ENCODE assay signal across 1 cellular context in the genomic region with DNA sequence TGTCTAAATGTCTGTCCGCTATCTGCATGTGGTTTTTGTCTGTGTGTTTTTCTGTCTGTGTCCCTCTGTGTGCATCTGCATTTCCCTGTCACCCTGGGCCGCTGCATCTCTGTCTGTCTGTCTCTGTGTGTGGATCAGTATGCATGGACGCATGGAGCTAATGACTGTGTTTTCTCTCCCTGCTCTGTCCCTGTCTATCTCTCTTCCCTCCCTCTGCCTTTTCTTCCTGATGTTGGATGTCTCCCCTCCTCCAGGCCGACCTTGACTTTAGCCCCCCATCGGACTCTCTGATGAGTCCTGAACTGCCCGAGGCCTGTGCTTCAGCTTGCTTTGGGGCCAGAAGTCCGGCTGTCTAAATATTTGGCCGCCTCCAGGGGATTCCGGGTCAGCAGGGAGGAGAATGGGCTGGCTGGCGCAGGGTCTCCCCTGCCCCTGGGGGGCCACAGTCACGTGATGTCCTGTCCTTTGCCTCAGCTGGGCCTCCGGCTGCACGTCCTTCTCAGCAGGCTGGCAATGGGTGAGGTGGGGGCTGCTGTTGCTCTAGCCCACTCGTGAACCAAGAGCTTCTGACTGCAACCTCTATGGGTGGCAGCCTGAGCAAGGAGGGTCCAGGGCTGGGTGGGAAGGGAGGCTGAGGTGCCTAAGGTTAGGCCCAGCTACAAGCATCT.
TF ChIP-seq lines count a peak whose summit lies in the region.

No MANE protein-coding gene starts in this region.

TF ChIP-seq in HepG2, 621 proteins besides CTCF, POLR2A, EP300 and RAD21 (continued from another document and continues in another):
- TF ChIP-seq TIGD3 (CRISPR knock-in tag; IDR thresholded peaks at IDR 0.05; ENCODE audit: borderline replicate concordance) (0 out of 2 replicates have a peak, but pooled peaks have one; percentile 41), ATRX (CRISPR knock-in tag; IDR thresholded peaks at IDR 0.05; ENCODE audit: borderline replicate concordance) (no peak), ZNF337 (CRISPR knock-in tag; IDR thresholded peaks at IDR 0.05; ENCODE audit: borderline replicate concordance, low read depth) (no peak), ERF (CRISPR knock-in tag; IDR thresholded peaks at IDR 0.05) (peak; percentile 71; the same call in 1 of the 2 replicates), TP53 (CRISPR knock-in tag; conservative IDR thresholded peaks at IDR 0.05) (no peak), ZNF121 (CRISPR knock-in tag; IDR thresholded peaks at IDR 0.05) (0 out of 2 replicates have a peak, but pooled peaks have one; percentile 25), SRSF1 (optimal IDR thresholded peaks at IDR 0.05; ENCODE audit: low read depth, low read length) (peak; percentile 79), MTA3 (CRISPR knock-in tag; IDR thresholded peaks at IDR 0.05) (no peak), ZNF607 (CRISPR knock-in tag; IDR thresholded peaks at IDR 0.05; ENCODE audit: borderline replicate concordance) (peak; percentile 13; the same call in 1 of the 2 replicates), LCORL (IDR thresholded peaks at IDR 0.05) (peak; percentile 79), LCORL (CRISPR knock-in tag; IDR thresholded peaks at IDR 0.05) (peak; percentile 100), RERE (CRISPR knock-in tag; IDR thresholded peaks at IDR 0.05; ENCODE audit: low read depth) (peak; percentile 65), ZBTB21 (CRISPR knock-in tag; IDR thresholded peaks at IDR 0.05) (no peak), ZMYM3 (CRISPR knock-in tag; IDR thresholded peaks at IDR 0.05) (peak; percentile 66; the same call in 1 of the 2 replicates), CHD4 (IDR thresholded peaks at IDR 0.05; ENCODE audit: borderline replicate concordance, low read length) (no peak), SP4 (CRISPR knock-in tag; IDR thresholded peaks at IDR 0.05) (peak; percentile 53), POLR2AphosphoS5 (IDR thresholded peaks at IDR 0.05; ENCODE audit: low read depth, low read length) (peak; percentile 71), ZGPAT (CRISPR knock-in tag; IDR thresholded peaks at IDR 0.05) (peak; percentile 89), DMAP1 (CRISPR knock-in tag; IDR thresholded peaks at IDR 0.05) (peak; percentile 38; the same call in 1 of the 2 replicates), PCBP1 (IDR thresholded peaks at IDR 0.05; ENCODE audit: borderline replicate concordance, low read depth, low read length) (0 out of 2 replicates have a peak, but pooled peaks have one; percentile 73), ZNF264 (CRISPR knock-in tag; IDR thresholded peaks at IDR 0.05) (peak; percentile 87), MTF2 (CRISPR knock-in tag; IDR thresholded peaks at IDR 0.05; ENCODE audit: borderline replicate concordance) (no peak), RARA (CRISPR knock-in tag; IDR thresholded peaks at IDR 0.05) (peak; percentile 97), HDAC1 (CRISPR knock-in tag; IDR thresholded peaks at IDR 0.05) (peak; percentile 94), ZNF253 (CRISPR knock-in tag; IDR thresholded peaks at IDR 0.05; ENCODE audit: borderline replicate concordance) (no peak), KLF11 (CRISPR knock-in tag; IDR thresholded peaks at IDR 0.05) (peak; percentile 48; the same call in 1 of the 2 replicates), ZNF891 (CRISPR knock-in tag; IDR thresholded peaks at IDR 0.05) (no peak), ZNF691 (CRISPR knock-in tag; IDR thresholded peaks at IDR 0.05; ENCODE audit: borderline replicate concordance, low read depth) (peak; percentile 76; the same call in 1 of the 2 replicates), GTF3A (CRISPR knock-in tag; conservative IDR thresholded peaks at IDR 0.05) (no peak), ZNF460 (CRISPR knock-in tag; IDR thresholded peaks at IDR 0.05; ENCODE audit: borderline replicate concordance) (peak; percentile 29; the same call in 1 of the 2 replicates), AKAP8 (CRISPR knock-in tag; IDR thresholded peaks at IDR 0.05) (peak; percentile 78), SSRP1 (CRISPR knock-in tag; IDR thresholded peaks at IDR 0.05) (no peak), SAP130 (CRISPR knock-in tag; IDR thresholded peaks at IDR 0.05; ENCODE audit: low read depth) (peak; percentile 87), RAD51 (IDR thresholded peaks at IDR 0.05; ENCODE audit: borderline replicate concordance) (peak; percentile 90), SP5 (CRISPR knock-in tag; IDR thresholded peaks at IDR 0.05; ENCODE audit: borderline replicate concordance, low read depth) (peak; percentile 86; the same call in 1 of the 2 replicates), SMAD1 (CRISPR knock-in tag; IDR thresholded peaks at IDR 0.05; ENCODE audit: borderline replicate concordance, low read depth) (peak; percentile 43; the same call in 1 of the 2 replicates), IRF2 (CRISPR knock-in tag; IDR thresholded peaks at IDR 0.05) (peak; percentile 90), ZFP36L1 (CRISPR knock-in tag; IDR thresholded peaks at IDR 0.05) (peak; percentile 63), ZNF605 (CRISPR knock-in tag; IDR thresholded peaks at IDR 0.05) (0 out of 2 replicates have a peak, but pooled peaks have one; percentile 57), ZNF546 (CRISPR knock-in tag; conservative IDR thresholded peaks at IDR 0.05) (no peak), ZNF768 (CRISPR knock-in tag; IDR thresholded peaks at IDR 0.05) (no peak)
- TF ChIP-seq, protein P1, sequence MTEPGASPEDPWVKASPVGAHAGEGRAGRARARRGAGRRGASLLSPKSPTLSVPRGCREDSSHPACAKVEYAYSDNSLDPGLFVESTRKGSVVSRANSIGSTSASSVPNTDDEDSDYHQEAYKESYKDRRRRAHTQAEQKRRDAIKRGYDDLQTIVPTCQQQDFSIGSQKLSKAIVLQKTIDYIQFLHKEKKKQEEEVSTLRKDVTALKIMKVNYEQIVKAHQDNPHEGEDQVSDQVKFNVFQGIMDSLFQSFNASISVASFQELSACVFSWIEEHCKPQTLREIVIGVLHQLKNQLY (CRISPR knock-in tag; IDR thresholded peaks at IDR 0.05), result peak; percentile 96
- TF ChIP-seq, protein P2, sequence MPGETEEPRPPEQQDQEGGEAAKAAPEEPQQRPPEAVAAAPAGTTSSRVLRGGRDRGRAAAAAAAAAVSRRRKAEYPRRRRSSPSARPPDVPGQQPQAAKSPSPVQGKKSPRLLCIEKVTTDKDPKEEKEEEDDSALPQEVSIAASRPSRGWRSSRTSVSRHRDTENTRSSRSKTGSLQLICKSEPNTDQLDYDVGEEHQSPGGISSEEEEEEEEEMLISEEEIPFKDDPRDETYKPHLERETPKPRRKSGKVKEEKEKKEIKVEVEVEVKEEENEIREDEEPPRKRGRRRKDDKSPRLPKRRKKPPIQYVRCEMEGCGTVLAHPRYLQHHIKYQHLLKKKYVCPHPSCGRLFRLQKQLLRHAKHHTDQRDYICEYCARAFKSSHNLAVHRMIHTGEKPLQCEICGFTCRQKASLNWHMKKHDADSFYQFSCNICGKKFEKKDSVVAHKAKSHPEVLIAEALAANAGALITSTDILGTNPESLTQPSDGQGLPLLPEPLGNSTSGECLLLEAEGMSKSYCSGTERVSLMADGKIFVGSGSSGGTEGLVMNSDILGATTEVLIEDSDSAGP (CRISPR knock-in tag; IDR thresholded peaks at IDR 0.05; ENCODE audit: borderline replicate concordance), result peak; percentile 61; the same call in 1 of the 2 replicates
- TF ChIP-seq, protein P3, sequence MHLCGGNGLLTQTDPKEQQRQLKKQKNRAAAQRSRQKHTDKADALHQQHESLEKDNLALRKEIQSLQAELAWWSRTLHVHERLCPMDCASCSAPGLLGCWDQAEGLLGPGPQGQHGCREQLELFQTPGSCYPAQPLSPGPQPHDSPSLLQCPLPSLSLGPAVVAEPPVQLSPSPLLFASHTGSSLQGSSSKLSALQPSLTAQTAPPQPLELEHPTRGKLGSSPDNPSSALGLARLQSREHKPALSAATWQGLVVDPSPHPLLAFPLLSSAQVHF (CRISPR knock-in tag; IDR thresholded peaks at IDR 0.05), result peak; percentile 78; the same call in 1 of the 2 replicates
- TF ChIP-seq, protein P4, sequence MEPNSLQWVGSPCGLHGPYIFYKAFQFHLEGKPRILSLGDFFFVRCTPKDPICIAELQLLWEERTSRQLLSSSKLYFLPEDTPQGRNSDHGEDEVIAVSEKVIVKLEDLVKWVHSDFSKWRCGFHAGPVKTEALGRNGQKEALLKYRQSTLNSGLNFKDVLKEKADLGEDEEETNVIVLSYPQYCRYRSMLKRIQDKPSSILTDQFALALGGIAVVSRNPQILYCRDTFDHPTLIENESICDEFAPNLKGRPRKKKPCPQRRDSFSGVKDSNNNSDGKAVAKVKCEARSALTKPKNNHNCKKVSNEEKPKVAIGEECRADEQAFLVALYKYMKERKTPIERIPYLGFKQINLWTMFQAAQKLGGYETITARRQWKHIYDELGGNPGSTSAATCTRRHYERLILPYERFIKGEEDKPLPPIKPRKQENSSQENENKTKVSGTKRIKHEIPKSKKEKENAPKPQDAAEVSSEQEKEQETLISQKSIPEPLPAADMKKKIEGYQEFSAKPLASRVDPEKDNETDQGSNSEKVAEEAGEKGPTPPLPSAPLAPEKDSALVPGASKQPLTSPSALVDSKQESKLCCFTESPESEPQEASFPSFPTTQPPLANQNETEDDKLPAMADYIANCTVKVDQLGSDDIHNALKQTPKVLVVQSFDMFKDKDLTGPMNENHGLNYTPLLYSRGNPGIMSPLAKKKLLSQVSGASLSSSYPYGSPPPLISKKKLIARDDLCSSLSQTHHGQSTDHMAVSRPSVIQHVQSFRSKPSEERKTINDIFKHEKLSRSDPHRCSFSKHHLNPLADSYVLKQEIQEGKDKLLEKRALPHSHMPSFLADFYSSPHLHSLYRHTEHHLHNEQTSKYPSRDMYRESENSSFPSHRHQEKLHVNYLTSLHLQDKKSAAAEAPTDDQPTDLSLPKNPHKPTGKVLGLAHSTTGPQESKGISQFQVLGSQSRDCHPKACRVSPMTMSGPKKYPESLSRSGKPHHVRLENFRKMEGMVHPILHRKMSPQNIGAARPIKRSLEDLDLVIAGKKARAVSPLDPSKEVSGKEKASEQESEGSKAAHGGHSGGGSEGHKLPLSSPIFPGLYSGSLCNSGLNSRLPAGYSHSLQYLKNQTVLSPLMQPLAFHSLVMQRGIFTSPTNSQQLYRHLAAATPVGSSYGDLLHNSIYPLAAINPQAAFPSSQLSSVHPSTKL (CRISPR knock-in tag; IDR thresholded peaks at IDR 0.05), result peak; percentile 88
